ENCODE assay signal across 24 cellular contexts in the genomic region with DNA sequence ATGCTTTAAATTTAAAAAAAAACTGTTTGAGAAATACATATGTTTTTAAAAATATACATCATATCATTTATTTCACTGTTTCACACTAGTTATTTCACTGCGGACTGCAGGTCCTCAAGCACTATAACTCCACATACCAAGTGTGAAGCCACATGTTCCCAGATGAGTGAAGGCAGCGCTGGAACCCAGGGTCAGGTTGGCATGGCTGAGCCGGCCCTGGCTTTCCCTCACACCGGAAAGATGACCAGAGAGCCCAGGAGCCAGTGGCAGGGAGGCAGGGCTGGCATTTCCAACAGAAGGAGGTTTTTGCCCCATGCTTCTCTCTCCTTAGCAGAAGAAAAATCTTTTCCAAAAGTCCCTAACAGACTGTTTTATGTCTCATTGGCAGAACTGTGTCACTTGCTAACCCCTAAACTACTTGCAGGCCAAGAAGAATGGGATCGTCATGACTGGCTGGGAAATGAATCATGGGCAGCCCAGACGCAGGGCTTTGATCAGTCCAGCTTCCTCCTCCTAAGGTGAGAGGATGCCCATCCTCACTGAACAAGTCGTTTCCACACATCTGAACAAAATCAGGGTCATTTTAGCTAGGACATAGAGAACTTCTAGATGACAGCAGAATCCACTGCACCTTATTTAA.
"Had no signal": no experiment of that assay in that cellular context is flagged by ENCODE, and none has a peak within 500 bp of the region (broad histone marks: within the 10 kb centered on the region; RNA-seq: fewer than 3 reads in every experiment).

No MANE protein-coding gene starts in this region.

- H3K4me1 ChIP-seq: parathyroid adenoma, testis had no signal

- H3K4me1 Mint-ChIP-seq: activated CD4-positive, alpha-beta memory T cell treated with anti-CD3 and anti-CD28 coated beads, Interleukin-2, amount 10 ng/mL, durations not matched to agents 7 days and 5 days; activated CD4-positive, alpha-beta T cell treated with anti-CD3 and anti-CD28 coated beads, Interleukin-2, amount 10 ng/mL, durations not matched to agents 24 days and 14 days; activated naive CD4-positive, alpha-beta T cell treated with anti-CD3 and anti-CD28 coated beads, Interleukin-2, amount 10 ng/mL, durations not matched to agents 7 days and 5 days; memory B cell; nephron; T-helper 17 cell had no signal

- H3K9ac ChIP-seq: parathyroid adenoma had no signal

- H3K4me2 ChIP-seq: hepatocyte, smooth muscle cell had no signal

- H3K27me3 Mint-ChIP-seq: memory B cell, T-helper 17 cell had no signal

- H3K9me3 ChIP-seq: testis had no signal

- H3K9me3 Mint-ChIP-seq: activated naive CD4-positive, alpha-beta T cell treated with anti-CD3 and anti-CD28 coated beads, Interleukin-2, amount 10 ng/mL, durations not matched to agents 7 days and 5 days; activated T-cell treated with anti-CD3 and anti-CD28 coated beads, Interleukin-2, amount 50 U/mL, for 72 hours had no signal

- H3K27ac ChIP-seq: cardiac muscle cell, hepatocyte, parathyroid adenoma, testis had no signal

- H3K27ac Mint-ChIP-seq: activated CD4-positive, alpha-beta memory T cell treated with anti-CD3 and anti-CD28 coated beads, Interleukin-2, amount 10 ng/mL, durations not matched to agents 7 days and 5 days; activated CD4-positive, alpha-beta T cell treated with anti-CD3 and anti-CD28 coated beads, Interleukin-2, amount 10 ng/mL, durations not matched to agents 24 days and 14 days; activated naive CD4-positive, alpha-beta T cell treated with anti-CD3 and anti-CD28 coated beads, Interleukin-2, amount 10 ng/mL, durations not matched to agents 7 days and 5 days; activated T-cell treated with anti-CD3 and anti-CD28 coated beads, Interleukin-2, amount 50 U/mL, for 72 hours; memory B cell; T-helper 17 cell had no signal

- H3K36me3 Mint-ChIP-seq: activated naive CD4-positive, alpha-beta T cell treated with anti-CD3 and anti-CD28 coated beads, Interleukin-2, amount 10 ng/mL, durations not matched to agents 7 days and 5 days; memory B cell had no signal

- H3K36me3 ChIP-seq: cardiac muscle cell had no signal

- H3K27me3 ChIP-seq: cardiac muscle cell, hepatocyte, testis had no signal

- H3K4me3 ChIP-seq: cardiac muscle cell, hepatocyte, smooth muscle cell, testis had no signal

- H3K4me3 Mint-ChIP-seq: activated CD4-positive, alpha-beta memory T cell treated with anti-CD3 and anti-CD28 coated beads, Interleukin-2, amount 10 ng/mL, durations not matched to agents 7 days and 5 days; activated CD4-positive, alpha-beta T cell treated with anti-CD3 and anti-CD28 coated beads, Interleukin-2, amount 10 ng/mL, durations not matched to agents 24 days and 14 days; activated naive CD4-positive, alpha-beta T cell treated with anti-CD3 and anti-CD28 coated beads, Interleukin-2, amount 10 ng/mL, durations not matched to agents 7 days and 5 days; activated T-cell treated with anti-CD3 and anti-CD28 coated beads, Interleukin-2, amount 50 U/mL, for 72 hours; memory B cell; nephron; T-helper 17 cell had no signal

- DNase-seq: activated CD4-positive, alpha-beta memory T cell treated with anti-CD3 and anti-CD28 coated beads, Interleukin-2, amount 10 ng/mL, durations not matched to agents 7 days and 5 days; activated CD4-positive, alpha-beta T cell treated with anti-CD3 and anti-CD28 coated beads, Interleukin-2, amount 10 ng/mL, durations not matched to agents 24 days and 14 days; activated effector memory CD4-positive, alpha-beta T cell treated with anti-CD3 and anti-CD28 coated beads, Interleukin-2, amount 50 U/mL, for 16 hours; activated naive CD4-positive, alpha-beta T cell treated with anti-CD3 and anti-CD28 coated beads, Interleukin-2, amount 10 ng/mL, durations not matched to agents 7 days and 5 days; activated T-cell treated with anti-CD3 and anti-CD28 coated beads, Interleukin-2, amount 50 U/mL, for 72 hours; cortex of kidney; foreskin fibroblast; left colon; nucleus accumbens; stimulated activated CD4-positive, alpha-beta T cell treated with anti-CD3 and anti-CD28 coated beads, Interleukin-15, amount 100 ng/mL, for 24 hours; stimulated activated CD4-positive, alpha-beta T cell treated with anti-CD3 and anti-CD28 coated beads, Interleukin-2, amount 100 ng/mL, for 48 hours; stimulated activated CD8-positive, alpha-beta memory T cell treated with anti-CD3 and anti-CD28 coated beads, Interleukin-4, amount 100 ng/mL, for 48 hours; stimulated activated naive CD4-positive, alpha-beta T cell; SW 1271; T-helper 17 cell; testis; trophoblast cell had no signal

- ATAC-seq: left colon, sciatic nerve, T-helper 17 cell had no signal

- H2AFZ ChIP-seq: hepatocyte, parathyroid adenoma had no signal

- H3K79me2 ChIP-seq: hepatocyte, parathyroid adenoma had no signal
